9 cellular contexts compared by ENCODE assay signal in the genomic region with DNA sequence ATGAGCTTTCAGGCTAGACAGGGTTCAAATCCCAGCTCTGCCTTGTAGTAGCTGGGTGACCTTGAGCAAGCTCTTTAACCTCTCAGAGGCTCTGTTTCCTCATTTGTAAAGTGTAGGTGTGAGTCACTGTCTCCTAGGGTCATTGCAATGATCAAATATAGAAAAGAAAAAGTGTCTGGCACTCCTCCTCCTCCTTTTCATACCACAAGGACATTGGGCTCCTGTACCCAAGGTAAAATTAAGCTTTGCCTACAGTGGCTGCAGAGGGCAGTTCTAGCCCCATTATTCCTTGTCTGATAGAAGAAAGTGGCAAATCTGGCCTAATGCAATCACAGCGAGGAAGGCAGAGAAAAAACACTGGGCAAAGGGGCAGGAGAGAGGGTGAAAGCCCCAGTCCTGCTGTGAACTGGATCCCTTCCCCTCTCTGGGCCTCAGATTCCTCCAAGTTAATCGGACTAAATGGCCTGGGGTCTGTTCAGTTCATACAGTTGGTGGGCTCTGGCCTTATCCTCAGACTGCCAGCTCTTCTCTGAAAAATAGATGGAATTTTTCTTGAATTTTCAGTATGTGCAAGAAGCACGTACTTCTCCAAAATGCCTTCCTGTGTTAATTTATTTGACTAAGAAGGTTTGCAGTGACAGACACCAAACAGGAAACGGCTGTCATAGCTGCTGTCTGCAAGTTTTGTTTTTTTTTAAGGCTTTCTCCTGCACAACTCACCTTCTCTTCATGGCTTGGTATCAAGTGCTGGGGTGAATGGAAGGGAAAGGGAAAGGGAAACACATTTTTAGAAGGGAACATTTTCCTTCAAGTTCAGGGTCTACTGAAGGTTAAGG. TPM values are rescaled to one million over a fixed set of nuclear protein-coding genes. Genes with fewer than 3 reads are reported as not detected.
A peak's percentile ranks its signal among the peaks of the same experiment; 100 is the strongest.
DNase-seq lines count a peak whose midpoint lies in the region; ATAC-seq and TF ChIP-seq lines count a peak whose summit lies in the region.
"Had no signal": no experiment of that assay in that cellular context is flagged by ENCODE, and none has a peak within 500 bp of the region (broad histone marks: within the 10 kb centered on the region; RNA-seq: fewer than 3 reads in every experiment).

No MANE protein-coding gene starts in this region.

- no peak for TF ChIP-seq POLR2A in IMR-90 (IDR thresholded peaks at IDR 0.05; ENCODE audit: low read depth, low read length)

- intact Hi-C loops in IMR-90 (cut with micrococcal nuclease): no loop called here

- peak overlapping the region; percentile 85 for H2BK20ac ChIP-seq in IMR-90 (ENCODE audit: low read depth, low read length)

- H3K4me1 ChIP-seq in CD4-positive, CD25-positive, alpha-beta regulatory T cell (ENCODE audit: control insufficient read depth, insufficient read depth, low read length, poor library complexity, severe bottlenecking): peaks cover 44% of the 10 kb centered on the region
- H3K4me1 ChIP-seq in IMR-90 (ENCODE audit: control insufficient read depth, insufficient read depth, low read length): peaks cover 14% of the 10 kb centered on the region

- H3K79me1 ChIP-seq in IMR-90 (ENCODE audit: low read depth in 1 of 2, low read length in 2 of 2): no peaks in the 10 kb centered on the region

- no peaks in the 10 kb centered on the region for H3K27me3 Mint-ChIP-seq in CD4-positive, CD25-positive, alpha-beta regulatory T cell

- peaks cover 0 to 3% (median 0%) of the 10 kb centered on the region in 7 donors for H3K9me3 Mint-ChIP-seq in CD4-positive, CD25-positive, alpha-beta regulatory T cell

- H3K4me1 Mint-ChIP-seq in CD4-positive, CD25-positive, alpha-beta regulatory T cell: peaks cover 20 to 83% (median 52%) of the 10 kb centered on the region in 4 donors

- no CpG with 5 or more reads among the region's 4 CpGs for WGBS in IMR-90 (ENCODE audit: extremely low coverage in 2 of 2, insufficient read length in 1 of 2), 2 experiments

- H2AFZ ChIP-seq in IMR-90 (replicated peaks; ENCODE audit: low read length, poor library complexity): peak overlapping the region; percentile 48

- peak overlapping the region; percentile 93 for H4K5ac ChIP-seq in IMR-90 (ENCODE audit: low read depth, low read length)

- H3K27me3 ChIP-seq in CD4-positive, CD25-positive, alpha-beta regulatory T cell (ENCODE audit: control insufficient read depth, insufficient read depth, low read length): no peaks in the 10 kb centered on the region
- H3K27me3 ChIP-seq in IMR-90 (ENCODE audit: control insufficient read depth, insufficient read depth, low read length): no peaks in the 10 kb centered on the region

- in situ Hi-C loops in IMR-90 (cut with MboI; ENCODE audit: low sequenced_read_pairs): no loop called here
- in situ Hi-C loops in G401 (cut with HindIII; ENCODE audit: low sequenced_read_pairs): no loop called here

- peak overlapping the region; percentile 90 for H3K14ac ChIP-seq in IMR-90 (replicated peaks; ENCODE audit: low read depth, low read length)

- H3K9me3 ChIP-seq in CD4-positive, CD25-positive, alpha-beta regulatory T cell (ENCODE audit: control insufficient read depth in 2 of 2, low read length in 2 of 2): no peaks in the 10 kb centered on the region
- H3K9me3 ChIP-seq in IMR-90 (ENCODE audit: control insufficient read depth, insufficient read depth, low read length): no peaks in the 10 kb centered on the region; the same call in 1 of the 2 replicates

- H2BK5ac ChIP-seq in IMR-90 (ENCODE audit: low read depth, low read length, poor library complexity, severe bottlenecking): peak overlapping the region; percentile 29

- peak overlapping the region; percentile 27 for H3K18ac ChIP-seq in IMR-90 (ENCODE audit: low read depth, low read length)

- peak overlapping the region; percentile 82 for H2BK120ac ChIP-seq in IMR-90 (ENCODE audit: low read depth, low read length)

- peak in 2 of 3 donors; percentile 59 to 85 for DNase-seq in CD4-positive, CD25-positive, alpha-beta regulatory T cell
- DNase-seq in IMR-90 (no peak), HEK293T (ENCODE audit: extremely low spot score) (no peak), G401 (ENCODE audit: low spot score) (no peak), left lobe of liver (ENCODE audit: low spot score) (no peak)
- peak; percentile 62 for DNase-seq in central memory CD4-positive, alpha-beta T cell
- DNase-seq: NCI-H2081 had no signal

- H3K23ac ChIP-seq in IMR-90 (ENCODE audit: low read depth, low read length): peak overlapping the region; percentile 74

- peak overlapping the region; percentile 57 to 88 (median 85) for H3K4me3 Mint-ChIP-seq in CD4-positive, CD25-positive, alpha-beta regulatory T cell

- no peak overlapping the region for H2AK9ac ChIP-seq in IMR-90 (replicated peaks; ENCODE audit: low read depth, low read length, poor library complexity)

- peak overlapping the region; percentile 67 for H3K4me3 ChIP-seq in CD4-positive, CD25-positive, alpha-beta regulatory T cell (ENCODE audit: low read depth, low read length)
- H3K4me3 ChIP-seq in IMR-90 (ENCODE audit: insufficient read depth, low read depth, low read length): no peak overlapping the region

- BruUV-seq in IMR-90 (replicated peaks; lab: Mats Ljungman, UMichigan): no TSS peak

- dilution Hi-C loops in IMR-90 (cut with HindIII; ENCODE audit: low sequenced_read_pairs, unreplicated experiment): no loop called here

- H3K9ac ChIP-seq in IMR-90 (ENCODE audit: low read depth, low read length): no peak overlapping the region

- POLR2A ChIA-PET in IMR-90 (lab: Charles Lee; ENCODE audit: unreplicated experiment) (no interaction called here), HEK293T (lab: Yijun Ruan, JAX) (no interaction called here)

- peak overlapping the region; percentile 97 to 99 (median 99) for H3K27ac Mint-ChIP-seq in CD4-positive, CD25-positive, alpha-beta regulatory T cell

- TF ChIP-seq CTCF in IMR-90 (conservative IDR thresholded peaks at IDR 0.05; ENCODE audit: low read depth, low read length): no peak

- peak overlapping the region; percentile 94; the same call in 2 of the 3 replicates for H2BK15ac ChIP-seq in IMR-90 (ENCODE audit: low read depth, low read length)

- TF ChIP-seq RAD21 in IMR-90 (IDR thresholded peaks at IDR 0.05; ENCODE audit: low read length): no peak

- peaks cover 20% of the 10 kb centered on the region for H3K9me1 ChIP-seq in IMR-90 (ENCODE audit: insufficient read depth, low read length)

- CTCF ChIA-PET in IMR-90 (lab: Yijun Ruan, JAX): interaction anchor here (1.1 kb wide), 1 partner anchor 83 kb away, joined by 3 read pairs; no protein-coding TSS in a partner anchor
- CTCF ChIA-PET in HEK293T (lab: Yijun Ruan, JAX): no interaction called here

- peaks cover 4% of the 10 kb centered on the region for H3K36me3 Mint-ChIP-seq in CD4-positive, CD25-positive, alpha-beta regulatory T cell

- H4K20me1 ChIP-seq in IMR-90 (ENCODE audit: insufficient read depth, low read length): no peaks in the 10 kb centered on the region

- peak overlapping the region; percentile 82 for H3K27ac ChIP-seq in CD4-positive, CD25-positive, alpha-beta regulatory T cell (ENCODE audit: insufficient read depth, low read length, poor library complexity, severe bottlenecking)
- H3K27ac ChIP-seq in IMR-90 (ENCODE audit: insufficient read depth, low read length): peak overlapping the region; percentile 7; the same call in 1 of the 2 replicates

- H3K4me2 ChIP-seq in IMR-90 (ENCODE audit: low read depth, low read length): no peak overlapping the region

- H3K36me3 ChIP-seq in CD4-positive, CD25-positive, alpha-beta regulatory T cell (ENCODE audit: control insufficient read depth, insufficient read depth, low read length): no peaks in the 10 kb centered on the region
- no peaks in the 10 kb centered on the region for H3K36me3 ChIP-seq in IMR-90 (ENCODE audit: control insufficient read depth, insufficient read depth, low read length)

- peak; percentile 77 to 83 for ATAC-seq in CD4-positive, CD25-positive, alpha-beta regulatory T cell (ENCODE audit: low read depth in 2 of 2)
- peak; percentile 43 for ATAC-seq in GM19438 (IDR thresholded peaks at IDR 0.05; ENCODE audit: low read depth, unreplicated experiment)
- no peak for ATAC-seq in IMR-90 (ENCODE audit: low read depth)
- no peak for ATAC-seq in GM19397 (IDR thresholded peaks at IDR 0.05; ENCODE audit: unreplicated experiment)
- no peak for ATAC-seq in left lobe of liver

- peak overlapping the region; percentile 80 for H3K4ac ChIP-seq in IMR-90 (ENCODE audit: low read depth, low read length)

- peak overlapping the region; percentile 18 to 74; a peak in 2 of 4 replicates for H4K8ac ChIP-seq in IMR-90 (ENCODE audit: low read depth in 2 of 2, low read length in 2 of 2)

- H3K56ac ChIP-seq in IMR-90 (ENCODE audit: extremely low read depth, insufficient read depth, low read length): peak overlapping the region; percentile 2; the same call in 1 of the 2 replicates

- peak overlapping the region; percentile 78 for H4K91ac ChIP-seq in IMR-90 (ENCODE audit: insufficient read depth, low read depth, low read length)

- peak overlapping the region; percentile 88; the same call in 1 of the 2 replicates for H2AK5ac ChIP-seq in IMR-90 (ENCODE audit: low read depth, low read length)

TF ChIP-seq in HEK293T, 16 proteins besides CTCF, POLR2A, EP300 and RAD21 (continues in another document):
- TF ChIP-seq SP1 (IDR thresholded peaks at IDR 0.05) (no peak), ARNT (IDR thresholded peaks at IDR 0.05) (no peak), LEF1 (IDR thresholded peaks at IDR 0.05; ENCODE audit: borderline replicate concordance) (no peak), FOXK2 (IDR thresholded peaks at IDR 0.05) (no peak), HDGF (IDR thresholded peaks at IDR 0.05; ENCODE audit: borderline replicate concordance) (no peak), L3MBTL2 (conservative IDR thresholded peaks at IDR 0.05) (no peak), FOXM1 (IDR thresholded peaks at IDR 0.05; ENCODE audit: borderline replicate concordance) (no peak), SUZ12 (IDR thresholded peaks at IDR 0.05) (no peak), TARDBP (IDR thresholded peaks at IDR 0.05) (no peak)
- TF ChIP-seq, protein P1, sequence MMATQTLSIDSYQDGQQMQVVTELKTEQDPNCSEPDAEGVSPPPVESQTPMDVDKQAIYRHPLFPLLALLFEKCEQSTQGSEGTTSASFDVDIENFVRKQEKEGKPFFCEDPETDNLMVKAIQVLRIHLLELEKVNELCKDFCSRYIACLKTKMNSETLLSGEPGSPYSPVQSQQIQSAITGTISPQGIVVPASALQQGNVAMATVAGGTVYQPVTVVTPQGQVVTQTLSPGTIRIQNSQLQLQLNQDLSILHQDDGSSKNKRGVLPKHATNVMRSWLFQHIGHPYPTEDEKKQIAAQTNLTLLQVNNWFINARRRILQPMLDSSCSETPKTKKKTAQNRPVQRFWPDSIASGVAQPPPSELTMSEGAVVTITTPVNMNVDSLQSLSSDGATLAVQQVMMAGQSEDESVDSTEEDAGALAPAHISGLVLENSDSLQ (IDR thresholded peaks at IDR 0.05): no peak

RNA-seq across cellular contexts. Expression of a gene that starts 35.3 kb away (rescaled TPM):
- total RNA-seq in CD4-positive, CD25-positive, alpha-beta regulatory T cell: 370 TPM
- 100 to 1,000 TPM; 101 to 179 (median 128) TPM for polyA plus RNA-seq in CD4-positive, CD25-positive, alpha-beta regulatory T cell
- total RNA-seq in IMR-90 (2012; rRNA removed) (6.1 and 7.5 TPM in 2 replicates), left lobe of liver (0.88 TPM)
- 7.6 and 10.6 TPM in 2 replicates for polyA plus RNA-seq in IMR-90 (2012; rRNA removed)
- 4.6 and 11.3 TPM in 2 replicates for polyA plus RNA-seq in IMR-90 (2012; cell fraction: cytosol; rRNA removed)
- 6.4 and 25.4 TPM in 2 replicates for polyA plus RNA-seq in IMR-90 (2012; cell fraction: nucleus; rRNA removed; ENCODE audit: low replicate concordance)
- 3.4 and 4.3 TPM in 2 replicates for total RNA-seq in G401 (2014; rRNA removed; shearing (Covaris generic))

Comparison
In these comparisons a context has a peak if more than half of its experiments do, and no peak if none do; other contexts are left out.
1. ATAC-seq: peak in CD4-positive, CD25-positive, alpha-beta regulatory T cell (2 of 2) and GM19438 (single experiment); none in IMR-90 (single experiment), GM19397 (single experiment) and left lobe of liver (single experiment).
2. DNase-seq: peak in CD4-positive, CD25-positive, alpha-beta regulatory T cell (2 of 3) and central memory CD4-positive, alpha-beta T cell (single experiment); none in IMR-90 (single experiment), HEK293T (single experiment), G401 (single experiment) and left lobe of liver (single experiment).
3. RNA of a gene that starts 35.3 kb away (total RNA-seq): 370 TPM in CD4-positive, CD25-positive, alpha-beta regulatory T cell (single experiment); 6.1 to 7.5 TPM in IMR-90, 3.4 to 4.3 TPM in G401 and 0.88 TPM in left lobe of liver (single experiment); every median in the first group is over 10 times any median in the second.